Comparison of ENCODE assay signal across 27 cellular contexts in the genomic region with DNA sequence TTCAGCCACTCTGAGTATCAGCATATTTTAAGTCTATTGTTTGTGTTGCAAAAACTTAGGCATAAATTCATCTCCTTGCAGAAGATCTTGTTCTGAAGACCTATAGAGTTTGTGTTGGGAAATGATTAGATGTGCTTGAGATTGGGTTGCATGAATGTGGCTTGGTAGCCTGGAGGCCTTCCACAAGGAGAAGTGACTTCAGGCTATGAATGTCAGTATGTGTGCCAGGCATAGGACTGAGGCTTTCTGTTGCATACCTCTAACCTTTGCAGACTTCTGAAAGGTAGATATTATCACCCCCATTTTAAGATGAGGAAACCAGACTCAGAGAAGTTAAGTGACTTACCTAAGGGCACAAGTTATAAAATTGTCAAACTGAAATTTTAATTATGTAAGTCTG.
"Had no signal": no experiment of that assay in that cellular context is flagged by ENCODE, and none has a peak within 500 bp of the region (broad histone marks: within the 10 kb centered on the region; RNA-seq: fewer than 3 reads in every experiment).

No MANE protein-coding gene starts in this region.

- H3K4me1 ChIP-seq: neural progenitor cell, parathyroid adenoma, psoas muscle, right lobe of liver, sigmoid colon, suprapubic skin, testis, tibial artery, transverse colon, upper lobe of left lung, vagina had no signal

- H3K79me2 ChIP-seq: parathyroid adenoma had no signal

- H3K27me3 ChIP-seq: neural progenitor cell, ovary, right lobe of liver, sigmoid colon, suprapubic skin, testis, tibial artery, transverse colon, upper lobe of left lung, vagina had no signal

- H3K9ac ChIP-seq: neural progenitor cell, parathyroid adenoma had no signal

- H2AFZ ChIP-seq: neural progenitor cell, parathyroid adenoma had no signal

- DNase-seq: naive thymus-derived CD4-positive, alpha-beta T cell; natural killer cell; occipital lobe; ovary; posterior cingulate gyrus; psoas muscle; right cardiac atrium; right lobe of liver; sigmoid colon; small intestine; stimulated activated CD4-positive, alpha-beta T cell treated with anti-CD3 and anti-CD28 coated beads, Interleukin-15, amount 100 ng/mL, for 24 hours; stimulated activated CD4-positive, alpha-beta T cell treated with anti-CD3 and anti-CD28 coated beads, Interleukin-2, amount 100 ng/mL, for 24 hours; stimulated activated CD4-positive, alpha-beta T cell treated with anti-CD3 and anti-CD28 coated beads, Interleukin-2, amount 100 ng/mL, for 48 hours; stimulated activated CD4-positive, alpha-beta T cell treated with anti-CD3 and anti-CD28 coated beads, Interleukin-4, amount 100 ng/mL, for 24 hours; stimulated activated naive B cell treated with anti-CD40 and anti-IgM and Interleukin-4, amounts not matched to agents 10 μg/mL and 1 μg/mL and 100 μg/mL, for 72 hours; stimulated activated naive CD8-positive, alpha-beta T cell treated with anti-CD3 and anti-CD28 coated beads, Interleukin-15, amount 100 ng/mL, for 72 hours; stimulated activated naive CD8-positive, alpha-beta T cell treated with anti-CD3 and anti-CD28 coated beads, Interleukin-15, Interleukin-2, amounts not matched to agents 100 U/mL and 50 U/mL, for 24 hours; substantia nigra; testis; tibial artery; transverse colon; upper lobe of left lung had no signal

- H3K4me2 ChIP-seq: neural progenitor cell had no signal

- H3K4me3 ChIP-seq: neural progenitor cell, ovary, psoas muscle, right lobe of liver, sigmoid colon, suprapubic skin, testis, tibial artery, transverse colon, upper lobe of left lung, vagina had no signal

- H3K27ac ChIP-seq: neural progenitor cell, ovary, parathyroid adenoma, psoas muscle, right lobe of liver, sigmoid colon, suprapubic skin, testis, tibial artery, transverse colon, upper lobe of left lung, vagina had no signal

- H3K36me3 ChIP-seq: neural progenitor cell, ovary, right lobe of liver, sigmoid colon, suprapubic skin, tibial artery, transverse colon, upper lobe of left lung, vagina had no signal

- H3K9me3 ChIP-seq: ovary, psoas muscle, right lobe of liver, sigmoid colon, suprapubic skin, testis, tibial artery, transverse colon, upper lobe of left lung, vagina had no signal

- FAIRE-seq: small intestine, urothelium cell line had no signal
